30 cellular contexts compared by ENCODE assay signal in genomic region chr2:74019516-74019915, GRCh38. TPM values are rescaled to one million over a fixed set of nuclear protein-coding genes. Genes with fewer than 3 reads are reported as not detected.
DNase-seq lines count a peak whose midpoint lies in the region; ATAC-seq and TF ChIP-seq lines count a peak whose summit lies in the region.
"Had no signal": no experiment of that assay in that cellular context is flagged by ENCODE, and none has a peak within 500 bp of the region (broad histone marks: within the 10 kb centered on the region; RNA-seq: fewer than 3 reads in every experiment).

No MANE protein-coding gene starts in this region.

- H3K9me3 Mint-ChIP-seq in CD14-positive monocyte (no peaks in the 10 kb centered on the region), activated B cell treated with CpG ODN at 0.5 μM for 24 hours (no peaks in the 10 kb centered on the region)
- H3K9me3 Mint-ChIP-seq: activated CD4-positive, alpha-beta memory T cell treated with anti-CD3 and anti-CD28 coated beads for 36 hours; activated naive CD4-positive, alpha-beta T cell treated with anti-CD3 and anti-CD28 coated beads, Interleukin-2, amount 10 ng/mL, durations not matched to agents 7 days and 5 days; activated T-cell treated with anti-CD3 and anti-CD28 coated beads, Interleukin-2, amount 50 U/mL, for 24 hours; effector memory CD8-positive, alpha-beta T cell; neural crest cell had no signal

- no peak overlapping the region for H2BK5ac ChIP-seq in mesendoderm (ENCODE audit: low read length)

- intact Hi-C loops in CD14-positive monocyte (cut with micrococcal nuclease), result no loop called here
- intact Hi-C loops in activated B cell treated with CpG ODN at 0.5 μM for 24 hours (cut with micrococcal nuclease), result no loop called here

- H3K4me1 Mint-ChIP-seq in CD14-positive monocyte, result peaks cover 42% of the 10 kb centered on the region
- peaks cover 51% of the 10 kb centered on the region for H3K4me1 Mint-ChIP-seq in activated B cell treated with CpG ODN at 0.5 μM for 24 hours

- peak overlapping the region in 4 of 7 donors; percentile 12 to 79 (median 66) for H3K27ac Mint-ChIP-seq in CD14-positive monocyte
- H3K27ac Mint-ChIP-seq in activated B cell treated with CpG ODN at 0.5 μM for 24 hours, result peak overlapping the region; percentile 24
- H3K27ac Mint-ChIP-seq: activated CD4-positive, alpha-beta memory T cell treated with anti-CD3 and anti-CD28 coated beads for 36 hours; activated naive CD4-positive, alpha-beta T cell treated with anti-CD3 and anti-CD28 coated beads, Interleukin-2, amount 10 ng/mL, durations not matched to agents 7 days and 5 days; activated T-cell treated with anti-CD3 and anti-CD28 coated beads, Interleukin-2, amount 50 U/mL, for 24 hours; effector memory CD8-positive, alpha-beta T cell had no signal

- in situ Hi-C loops in KBM-7 (cut with MboI; ENCODE audit: low pct_unique_long_range_greater_than_20kb, low sequenced_read_pairs), result no loop called here

- H3K56ac ChIP-seq in mesendoderm (ENCODE audit: low read length), result no peak overlapping the region

- no peak overlapping the region for H2BK120ac ChIP-seq in mesendoderm (ENCODE audit: low read depth, low read length)

- no CpG with 5 or more reads among the region's 5 CpGs for WGBS in mesendoderm (ENCODE audit: extremely low coverage, insufficient coverage, low lambda C conversion rate)

- DNase-seq in DMS 273 (lab: John Stamatoyannopoulos, UW; ENCODE audit: unreplicated experiment) (peak; percentile 54), DMS 273 treated with DMSO at 0.1 percent for 48 hours (lab: John Stamatoyannopoulos, UW) (no peak), CD14-positive monocyte (ENCODE audit: low spot score) (no peak), activated B cell treated with CpG ODN at 0.5 μM for 24 hours (no peak), mesendoderm (peak; percentile 45), cerebellar nuclear complex (lab: John Stamatoyannopoulos, UW) (no peak), KBM-7 (no peak)
- DNase-seq: activated CD4-positive, alpha-beta memory T cell treated with anti-CD3 and anti-CD28 coated beads for 36 hours; activated naive CD4-positive, alpha-beta T cell treated with anti-CD3 and anti-CD28 coated beads, Interleukin-2, amount 10 ng/mL, durations not matched to agents 7 days and 5 days; activated T-cell treated with anti-CD3 and anti-CD28 coated beads, Interleukin-2, amount 50 U/mL, for 24 hours; aorta; Calu3; effector memory CD8-positive, alpha-beta T cell; H7; Karpas-422; midbrain; NCI-H2029 treated with DMSO at 0.1 percent for 48 hours; NCI-H510A treated with DMSO at 0.1 percent for 48 hours; SHP77 treated with DMSO at 0.1 percent for 48 hours; small intestine; stimulated activated CD4-positive, alpha-beta T cell treated with anti-CD3 and anti-CD28 coated beads, Interleukin-2, amount 100 ng/mL, for 48 hours; stomach; T-helper 1 cell; upper lobe of left lung had no signal

- no peak overlapping the region for H3K9ac ChIP-seq in mesendoderm (ENCODE audit: low read length)

- peaks cover 12% of the 10 kb centered on the region for H3K79me1 ChIP-seq in mesendoderm (ENCODE audit: low read length)

- no peaks in the 10 kb centered on the region for H3K27me3 ChIP-seq in mesendoderm (ENCODE audit: insufficient read depth, low read length, poor library complexity)
- H3K27me3 ChIP-seq: esophagus muscularis mucosa, gastroesophageal sphincter, stomach, upper lobe of left lung had no signal

- POLR2A ChIA-PET in activated B cell treated with CpG ODN at 0.5 μM for 24 hours (lab: Charles Lee), result interaction anchor here (0.8 kb wide), 1 partner anchor 13 kb away, joined by 3 read pairs; no protein-coding TSS in a partner anchor

- no peak overlapping the region for H4K8ac ChIP-seq in mesendoderm (ENCODE audit: low read depth, low read length)

- no peak overlapping the region for H3K23ac ChIP-seq in mesendoderm (ENCODE audit: low read length)

- H3K27me3 Mint-ChIP-seq in CD14-positive monocyte (ENCODE audit: low read depth in 3 of 3) (peaks cover 0 to 1% (median 0%) of the 10 kb centered on the region in 3 donors), activated B cell treated with CpG ODN at 0.5 μM for 24 hours (no peaks in the 10 kb centered on the region)
- H3K27me3 Mint-ChIP-seq: activated CD4-positive, alpha-beta memory T cell treated with anti-CD3 and anti-CD28 coated beads for 36 hours; activated naive CD4-positive, alpha-beta T cell treated with anti-CD3 and anti-CD28 coated beads, Interleukin-2, amount 10 ng/mL, durations not matched to agents 7 days and 5 days; activated T-cell treated with anti-CD3 and anti-CD28 coated beads, Interleukin-2, amount 50 U/mL, for 24 hours; effector memory CD8-positive, alpha-beta T cell had no signal

- no peak overlapping the region for H4K5ac ChIP-seq in mesendoderm (ENCODE audit: low read length)

- H3K4me3 ChIP-seq in mesendoderm (ENCODE audit: low read length), result no peak overlapping the region
- H3K4me3 ChIP-seq: esophagus muscularis mucosa, gastroesophageal sphincter, prostate gland, stomach, upper lobe of left lung had no signal

- no peak overlapping the region for H2BK15ac ChIP-seq in mesendoderm (replicated peaks; ENCODE audit: low read depth)

- no peak overlapping the region for H3K4me2 ChIP-seq in mesendoderm (ENCODE audit: low read length)

- H3K27ac ChIP-seq in mesendoderm (ENCODE audit: low read depth, low read length), result no peak overlapping the region
- H3K27ac ChIP-seq: 22Rv1, esophagus muscularis mucosa, gastroesophageal sphincter, prostate gland, stomach, upper lobe of left lung had no signal

- CTCF ChIA-PET in activated B cell treated with CpG ODN at 0.5 μM for 24 hours (lab: Charles Lee), result no interaction called here

- H3K36me3 ChIP-seq in mesendoderm (ENCODE audit: control insufficient read depth, insufficient read depth, low read length), result no peaks in the 10 kb centered on the region
- H3K36me3 ChIP-seq: esophagus muscularis mucosa, gastroesophageal sphincter, prostate gland, stomach, upper lobe of left lung had no signal

- H3K36me3 Mint-ChIP-seq in CD14-positive monocyte, result peaks cover 17 to 42% of the 10 kb centered on the region in 2 donors
- H3K36me3 Mint-ChIP-seq in activated B cell treated with CpG ODN at 0.5 μM for 24 hours (ENCODE audit: low read depth), result peaks cover 21% of the 10 kb centered on the region

- H3K4me3 Mint-ChIP-seq in CD14-positive monocyte, result no peak overlapping the region
- no peak overlapping the region for H3K4me3 Mint-ChIP-seq in activated B cell treated with CpG ODN at 0.5 μM for 24 hours
- H3K4me3 Mint-ChIP-seq: activated CD4-positive, alpha-beta memory T cell treated with anti-CD3 and anti-CD28 coated beads for 36 hours; activated naive CD4-positive, alpha-beta T cell treated with anti-CD3 and anti-CD28 coated beads, Interleukin-2, amount 10 ng/mL, durations not matched to agents 7 days and 5 days; activated T-cell treated with anti-CD3 and anti-CD28 coated beads, Interleukin-2, amount 50 U/mL, for 24 hours; effector memory CD8-positive, alpha-beta T cell; neural crest cell had no signal

- H3K4me1 ChIP-seq in mesendoderm (ENCODE audit: control insufficient read depth, low read depth, low read length), result peaks cover 2% of the 10 kb centered on the region
- H3K4me1 ChIP-seq: prostate gland had no signal

- TF ChIP-seq CTCF in CD14-positive monocyte (IDR thresholded peaks at IDR 0.05) (no peak), activated B cell treated with CpG ODN at 0.5 μM for 24 hours (IDR thresholded peaks at IDR 0.05) (no peak)

- H3K4ac ChIP-seq in mesendoderm (ENCODE audit: low read depth, low read length), result no peak overlapping the region

- no peak overlapping the region for H3K18ac ChIP-seq in mesendoderm (ENCODE audit: low read length)

- ATAC-seq in activated B cell treated with CpG ODN at 0.5 μM for 24 hours (ENCODE audit: low read depth) (no peak), HG03457 (IDR thresholded peaks at IDR 0.05; ENCODE audit: unreplicated experiment) (no peak)
- ATAC-seq: effector memory CD8-positive, alpha-beta T cell; gastroesophageal sphincter had no signal

- peaks cover 5% of the 10 kb centered on the region for H3K79me2 ChIP-seq in mesendoderm (ENCODE audit: control insufficient read depth, insufficient read depth, low read length)

- H2AK5ac ChIP-seq in mesendoderm (ENCODE audit: low read length), result no peak overlapping the region

RNA-seq across cellular contexts. Expression of gene TET3, which starts 34.8 kb away (rescaled TPM):
- 1 to 10 TPM in 1 of 2 donors, under 1 TPM in 1; 0.79 to 1.4 TPM for polyA plus RNA-seq in CD14-positive monocyte
- total RNA-seq in activated B cell treated with CpG ODN at 0.5 μM for 24 hours, result 52.6 and 60.1 TPM in 2 replicates
- polyA plus RNA-seq in mesendoderm (2013, experiment 1 of 2), result 7.5 TPM
- 6.9 TPM for polyA plus RNA-seq in mesendoderm (2013, experiment 2 of 2)

Comparison
In these comparisons a context has a peak if more than half of its experiments do, and no peak if none do; other contexts are left out.
1. DNase-seq: peak in DMS 273 (single experiment) and mesendoderm (single experiment); none in DMS 273 treated with DMSO at 0.1 percent for 48 hours (single experiment), CD14-positive monocyte (single experiment), activated B cell treated with CpG ODN at 0.5 μM for 24 hours (single experiment), cerebellar nuclear complex (0 of 2) and KBM-7 (single experiment).